In genomic region chr17:11144358-11145233, GRCh38 we compare ENCODE assay signal across 8 cellular contexts.
DNase-seq lines count a peak whose midpoint lies in the region; ATAC-seq and TF ChIP-seq lines count a peak whose summit lies in the region.

No MANE protein-coding gene starts in this region.

- H3K36me3 Mint-ChIP-seq in WTC11: peaks cover 65% of the 10 kb centered on the region
- H3K36me3 Mint-ChIP-seq in type B pancreatic cell: no peaks in the 10 kb centered on the region

- H3K4me1 Mint-ChIP-seq in WTC11 (no peaks in the 10 kb centered on the region), type B pancreatic cell (ENCODE audit: unreplicated experiment) (no peaks in the 10 kb centered on the region)

- POLR2A ChIA-PET in WTC11 (lab: Charles Lee): no interaction called here

- TF ChIP-seq CTCF in WTC11 (IDR thresholded peaks at IDR 0.05) (peak; percentile 31; the same call in 1 of the 2 replicates), type B pancreatic cell (conservative IDR thresholded peaks at IDR 0.05) (peak; percentile 81)

- H3K4me3 Mint-ChIP-seq in WTC11 (no peak overlapping the region), type B pancreatic cell (no peak overlapping the region)

- H3K9me3 Mint-ChIP-seq in WTC11: peaks cover 90% of the 10 kb centered on the region
- H3K9me3 Mint-ChIP-seq in type B pancreatic cell: no peaks in the 10 kb centered on the region

- CTCF ChIA-PET in WTC11 (lab: Charles Lee): interaction anchor here (0.6 to 2.5 kb wide), 11 partner anchors 12 to 484 kb away, joined by 3 to 23 read pairs (median 3); no protein-coding TSS in a partner anchor

- DNase-seq in COLO829 (ENCODE audit: low spot score): peak; percentile 41
- peak; percentile 26 for DNase-seq in HK-2 (ENCODE audit: unreplicated experiment)
- DNase-seq in WTC11 (ENCODE audit: low spot score): peak; percentile 18
- DNase-seq in iris pigment epithelial cell (ENCODE audit: low read depth): peak; percentile 15
- DNase-seq in type B pancreatic cell (ENCODE audit: extremely low spot score, unreplicated experiment): no peak
- DNase-seq in glomerular visceral epithelial cell (ENCODE audit: extremely low spot score): no peak

- no peak overlapping the region for H3K27ac Mint-ChIP-seq in WTC11
- no peak overlapping the region for H3K27ac Mint-ChIP-seq in type B pancreatic cell

- H3K27me3 Mint-ChIP-seq in WTC11 (ENCODE audit: low read depth) (peaks cover 7% of the 10 kb centered on the region), type B pancreatic cell (peaks cover 21% of the 10 kb centered on the region)

- ATAC-seq in WTC11 (no peak), GM18502 (IDR thresholded peaks at IDR 0.05; ENCODE audit: poor library complexity, unreplicated experiment) (no peak), HG03565 (IDR thresholded peaks at IDR 0.05; ENCODE audit: unreplicated experiment) (no peak)

TF ChIP-seq in WTC11, 78 proteins besides CTCF, POLR2A, EP300 and RAD21:
- TF ChIP-seq GTF2I (CRISPR knock-in tag; conservative IDR thresholded peaks at IDR 0.05): no peak
- no peak for TF ChIP-seq ATF1 (CRISPR knock-in tag; IDR thresholded peaks at IDR 0.05)
- TF ChIP-seq SOX15 (CRISPR knock-in tag; IDR thresholded peaks at IDR 0.05): no peak

Comparison
In these comparisons a context has a peak if more than half of its experiments do, and no peak if none do; other contexts are left out.
1. DNase-seq: peak in COLO829 (single experiment), HK-2 (single experiment), WTC11 (single experiment) and iris pigment epithelial cell (single experiment); none in type B pancreatic cell (single experiment) and glomerular visceral epithelial cell (single experiment).